Comparison of ENCODE assay signal across 33 cellular contexts in genomic region chr17:29980261-29980660, GRCh38. TPM values are rescaled to one million over a fixed set of nuclear protein-coding genes. Genes with fewer than 3 reads are reported as not detected.
"Had no signal": no experiment of that assay in that cellular context is flagged by ENCODE, and none has a peak within 500 bp of the region (broad histone marks: within the 10 kb centered on the region; RNA-seq: fewer than 3 reads in every experiment).

No MANE protein-coding gene starts in this region.

- H3K36me3 ChIP-seq: brain microvascular endothelial cell, gastrocnemius medialis, heart left ventricle had no signal

- H3K27ac Mint-ChIP-seq: activated CD4-positive, alpha-beta memory T cell treated with anti-CD3 and anti-CD28 coated beads, Interleukin-2, amount 10 ng/mL, durations not matched to agents 7 days and 5 days; activated CD4-positive, alpha-beta T cell treated with anti-CD3 and anti-CD28 coated beads, Interleukin-2, amount 10 ng/mL, durations not matched to agents 7 days and 5 days; activated naive CD4-positive, alpha-beta T cell treated with anti-CD3 and anti-CD28 coated beads, Interleukin-2, amount 10 ng/mL, durations not matched to agents 7 days and 5 days; activated naive CD4-positive, alpha-beta T cell treated with anti-CD3 and anti-CD28 coated beads, Interleukin-2, amount 50 U/mL, for 72 hours; activated naive CD8-positive, alpha-beta T cell treated with anti-CD3 and anti-CD28 coated beads, Interleukin-2, amount 10 ng/mL, durations not matched to agents 7 days and 5 days; activated T-cell treated with anti-CD3 and anti-CD28 coated beads, Interleukin-2, amount 50 U/mL, for 24 hours; activated T-cell treated with anti-CD3 and anti-CD28 coated beads, Interleukin-2, amount 50 U/mL, for 72 hours; dendritic cell treated with granulocyte-macrophage colony-stimulating factor and Interleukin-4, amounts not matched to agents 40 ng/mL and 50 ng/mL, for 4 days; endodermal cell; WTC11 had no signal

- H3K27ac ChIP-seq: brain microvascular endothelial cell, coronary artery, dorsolateral prefrontal cortex, foreskin keratinocyte, gastrocnemius medialis, heart left ventricle, VCaP had no signal

- H3K4me1 ChIP-seq: foreskin keratinocyte, gastrocnemius medialis, heart left ventricle had no signal

- H3K27me3 ChIP-seq: brain microvascular endothelial cell, gastrocnemius medialis, heart left ventricle had no signal

- DNase-seq: activated CD4-positive, alpha-beta memory T cell treated with anti-CD3 and anti-CD28 coated beads, Interleukin-2, amount 10 ng/mL, durations not matched to agents 7 days and 5 days; activated CD4-positive, alpha-beta T cell treated with anti-CD3 and anti-CD28 coated beads for 1 hour; activated CD4-positive, alpha-beta T cell treated with anti-CD3 and anti-CD28 coated beads for 4 hours; activated CD4-positive, alpha-beta T cell treated with anti-CD3 and anti-CD28 coated beads, Interleukin-2, amount 10 ng/mL, durations not matched to agents 7 days and 5 days; activated CD4-positive, alpha-beta T cell treated with anti-CD3 and anti-CD28 coated beads, Interleukin-2, amount 50 U/mL, for 4 hours; activated CD8-positive, alpha-beta memory T cell treated with anti-CD3 and anti-CD28 coated beads, Interleukin-2, amount 50 U/mL, for 48 hours; activated gamma-delta T cell; activated naive CD4-positive, alpha-beta T cell; activated naive CD4-positive, alpha-beta T cell treated with anti-CD3 and anti-CD28 coated beads, Interleukin-2, amount 10 ng/mL, durations not matched to agents 7 days and 5 days; activated naive CD8-positive, alpha-beta T cell treated with anti-CD3 and anti-CD28 coated beads, Interleukin-2, amount 10 ng/mL, durations not matched to agents 7 days and 5 days; activated T-cell treated with anti-CD3 and anti-CD28 coated beads for 4 hours; activated T-cell treated with anti-CD3 and anti-CD28 coated beads, Interleukin-2, amount 50 U/mL, for 24 hours; activated T-cell treated with anti-CD3 and anti-CD28 coated beads, Interleukin-2, amount 50 U/mL, for 72 hours; amniotic stem cell; anterior cingulate cortex; brain microvascular endothelial cell; dorsolateral prefrontal cortex; effector memory CD4-positive, alpha-beta T cell; endodermal cell; foreskin keratinocyte; gastrocnemius medialis; glutamatergic neuron; heart left ventricle; T-helper 2 cell had no signal

- H3K9me3 Mint-ChIP-seq: activated CD4-positive, alpha-beta T cell treated with anti-CD3 and anti-CD28 coated beads, Interleukin-2, amount 10 ng/mL, durations not matched to agents 7 days and 5 days; activated naive CD4-positive, alpha-beta T cell treated with anti-CD3 and anti-CD28 coated beads, Interleukin-2, amount 10 ng/mL, durations not matched to agents 7 days and 5 days; activated T-cell treated with anti-CD3 and anti-CD28 coated beads, Interleukin-2, amount 50 U/mL, for 24 hours; central memory CD8-positive, alpha-beta T cell had no signal

- H3K4me3 ChIP-seq: coronary artery, dorsolateral prefrontal cortex, gastrocnemius medialis, heart left ventricle had no signal

- H3K4me3 Mint-ChIP-seq: activated CD4-positive, alpha-beta memory T cell treated with anti-CD3 and anti-CD28 coated beads, Interleukin-2, amount 10 ng/mL, durations not matched to agents 7 days and 5 days; activated CD4-positive, alpha-beta T cell treated with anti-CD3 and anti-CD28 coated beads, Interleukin-2, amount 10 ng/mL, durations not matched to agents 7 days and 5 days; activated naive CD4-positive, alpha-beta T cell treated with anti-CD3 and anti-CD28 coated beads, Interleukin-2, amount 10 ng/mL, durations not matched to agents 7 days and 5 days; activated naive CD8-positive, alpha-beta T cell treated with anti-CD3 and anti-CD28 coated beads, Interleukin-2, amount 10 ng/mL, durations not matched to agents 7 days and 5 days; activated T-cell treated with anti-CD3 and anti-CD28 coated beads, Interleukin-2, amount 50 U/mL, for 24 hours; activated T-cell treated with anti-CD3 and anti-CD28 coated beads, Interleukin-2, amount 50 U/mL, for 72 hours; central memory CD8-positive, alpha-beta T cell; dendritic cell treated with granulocyte-macrophage colony-stimulating factor and Interleukin-4, amounts not matched to agents 40 ng/mL and 50 ng/mL, for 4 days; endodermal cell; WTC11 had no signal

- H3K4me1 Mint-ChIP-seq: activated CD4-positive, alpha-beta memory T cell treated with anti-CD3 and anti-CD28 coated beads, Interleukin-2, amount 10 ng/mL, durations not matched to agents 7 days and 5 days; activated CD4-positive, alpha-beta T cell treated with anti-CD3 and anti-CD28 coated beads, Interleukin-2, amount 10 ng/mL, durations not matched to agents 7 days and 5 days; activated naive CD4-positive, alpha-beta T cell treated with anti-CD3 and anti-CD28 coated beads, Interleukin-2, amount 10 ng/mL, durations not matched to agents 7 days and 5 days; activated naive CD8-positive, alpha-beta T cell treated with anti-CD3 and anti-CD28 coated beads, Interleukin-2, amount 10 ng/mL, durations not matched to agents 7 days and 5 days; central memory CD8-positive, alpha-beta T cell; endodermal cell; WTC11 had no signal

- FAIRE-seq: bronchial epithelial cell had no signal

- H3K36me3 Mint-ChIP-seq: activated naive CD4-positive, alpha-beta T cell treated with anti-CD3 and anti-CD28 coated beads, Interleukin-2, amount 10 ng/mL, durations not matched to agents 7 days and 5 days; activated naive CD4-positive, alpha-beta T cell treated with anti-CD3 and anti-CD28 coated beads, Interleukin-2, amount 50 U/mL, for 72 hours; activated naive CD8-positive, alpha-beta T cell treated with anti-CD3 and anti-CD28 coated beads, Interleukin-2, amount 10 ng/mL, durations not matched to agents 7 days and 5 days had no signal

- H3K27me3 Mint-ChIP-seq: activated T-cell treated with anti-CD3 and anti-CD28 coated beads, Interleukin-2, amount 50 U/mL, for 24 hours; central memory CD8-positive, alpha-beta T cell; dendritic cell treated with granulocyte-macrophage colony-stimulating factor and Interleukin-4, amounts not matched to agents 40 ng/mL and 50 ng/mL, for 4 days had no signal

- H3K9me3 ChIP-seq: gastrocnemius medialis had no signal

- ATAC-seq: activated naive CD4-positive, alpha-beta T cell treated with anti-CD3 and anti-CD28 coated beads, Interleukin-2, amount 50 U/mL, for 72 hours; activated T-cell treated with anti-CD3 and anti-CD28 coated beads, Interleukin-2, amount 50 U/mL, for 72 hours; esophagus mucosa; foreskin keratinocyte; gastrocnemius medialis; heart left ventricle; WTC11 had no signal

RNA-seq across cellular contexts. Expression of gene EFCAB5, which starts 38.8 kb away (rescaled TPM):
- total RNA-seq: bronchial epithelial cell, cardiac septum, endodermal cell, esophagus mucosa had no signal
